Comparison of ENCODE assay signal across 8 cellular contexts in the genomic region with DNA sequence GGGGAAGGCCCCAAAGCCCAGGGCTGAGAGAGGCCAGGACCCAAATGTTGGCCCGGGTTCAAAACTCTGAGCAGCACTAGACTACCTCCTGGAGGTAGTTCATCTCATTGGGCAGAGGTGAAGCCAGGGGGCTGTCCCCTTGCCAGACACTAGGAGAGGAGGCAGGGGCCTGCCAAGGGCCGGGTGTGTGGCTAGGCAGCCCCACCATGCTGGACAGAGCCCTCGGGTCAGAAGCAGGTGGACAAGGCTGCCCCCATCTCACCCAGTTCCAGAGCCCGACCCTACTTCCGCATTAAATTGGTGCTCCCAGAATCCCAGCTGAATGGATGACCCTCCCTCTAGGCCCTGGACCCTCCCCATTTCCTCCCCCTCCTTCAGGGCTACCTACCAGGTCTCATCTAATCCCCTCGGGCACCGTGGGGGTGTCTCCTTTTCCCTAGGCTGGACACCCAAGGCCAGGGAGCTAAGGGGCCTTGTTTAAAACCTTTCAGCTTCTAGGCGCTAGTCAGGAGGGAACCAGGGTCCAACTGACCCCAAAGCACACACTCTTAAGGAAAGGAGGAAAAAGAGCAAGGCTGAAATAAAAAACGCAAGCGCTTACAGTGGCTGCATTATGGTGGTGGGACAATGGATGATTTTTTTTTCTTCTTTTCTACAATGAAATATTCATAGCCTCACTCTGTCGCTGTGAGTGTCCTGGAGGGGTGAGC.
A peak's percentile ranks its signal among the peaks of the same experiment; 100 is the strongest.
DNase-seq lines count a peak whose midpoint lies in the region; ATAC-seq and TF ChIP-seq lines count a peak whose summit lies in the region.

No MANE protein-coding gene starts in this region.

- no peaks in the 10 kb centered on the region for H3K36me3 Mint-ChIP-seq in activated CD4-positive, alpha-beta T cell treated with anti-CD3 and anti-CD28 coated beads, Interleukin-2, amount 10 ng/mL, durations not matched to agents 24 days and 14 days (ENCODE audit: low read depth)

- intact Hi-C loops in activated CD4-positive, alpha-beta T cell treated with anti-CD3 and anti-CD28 coated beads, Interleukin-2, amount 10 ng/mL, durations not matched to agents 24 days and 14 days (cut with micrococcal nuclease): no loop called here

- H3K27ac ChIP-seq in VCaP (peak overlapping the region; percentile 67; the same call in 1 of the 2 replicates), substantia nigra (ENCODE audit: low read depth, low read length, poor library complexity, severe bottlenecking) (peak overlapping the region; percentile 78)

- peaks cover 2% of the 10 kb centered on the region for H3K4me1 Mint-ChIP-seq in activated CD4-positive, alpha-beta T cell treated with anti-CD3 and anti-CD28 coated beads, Interleukin-2, amount 10 ng/mL, durations not matched to agents 24 days and 14 days

- peaks cover 2% of the 10 kb centered on the region for H3K9me3 ChIP-seq in iPS-18c (ENCODE audit: control insufficient read depth, insufficient read depth, low read length)

- H3K27me3 Mint-ChIP-seq in activated CD4-positive, alpha-beta T cell treated with anti-CD3 and anti-CD28 coated beads, Interleukin-2, amount 10 ng/mL, durations not matched to agents 24 days and 14 days: peaks cover 20% of the 10 kb centered on the region

- peak overlapping the region; percentile 70 for H3K4me3 Mint-ChIP-seq in activated CD4-positive, alpha-beta T cell treated with anti-CD3 and anti-CD28 coated beads, Interleukin-2, amount 10 ng/mL, durations not matched to agents 24 days and 14 days

- TF ChIP-seq CTCF in VCaP (conservative IDR thresholded peaks at IDR 0.05): no peak

- ATAC-seq in HG02678 (IDR thresholded peaks at IDR 0.05; ENCODE audit: unreplicated experiment): no peak

- DNase-seq in activated CD4-positive, alpha-beta T cell treated with anti-CD3 and anti-CD28 coated beads, Interleukin-2, amount 10 ng/mL, durations not matched to agents 24 days and 14 days: no peak
- DNase-seq in activated CD4-positive, alpha-beta T cell treated with anti-CD3 and anti-CD28 coated beads for 48 hours: no peak
- peak in 1 of 49 donors; percentile 76 for DNase-seq in substantia nigra (lab: John Stamatoyannopoulos, UW)
- no peak for DNase-seq in SW 1271 (lab: John Stamatoyannopoulos, UW)
- no peak for DNase-seq in D341Med (ENCODE audit: low spot score)

- H3K27ac Mint-ChIP-seq in activated CD4-positive, alpha-beta T cell treated with anti-CD3 and anti-CD28 coated beads, Interleukin-2, amount 10 ng/mL, durations not matched to agents 24 days and 14 days: no peak overlapping the region

- H3K4me3 ChIP-seq in iPS-18c (ENCODE audit: insufficient read depth, low read depth, low read length): peak overlapping the region; percentile 31; the same call in 1 of the 2 replicates

- no peaks in the 10 kb centered on the region for H3K9me3 Mint-ChIP-seq in activated CD4-positive, alpha-beta T cell treated with anti-CD3 and anti-CD28 coated beads, Interleukin-2, amount 10 ng/mL, durations not matched to agents 24 days and 14 days
